8 cellular contexts compared by ENCODE assay signal in genomic region chr18:2981212-2981728, GRCh38. TPM values are rescaled to one million over a fixed set of nuclear protein-coding genes. Genes with fewer than 3 reads are reported as not detected.
DNase-seq lines count a peak whose midpoint lies in the region; ATAC-seq and TF ChIP-seq lines count a peak whose summit lies in the region.

No MANE protein-coding gene starts in this region.

- ATAC-seq in activated naive CD8-positive, alpha-beta T cell treated with anti-CD3 and anti-CD28 coated beads, Interleukin-2, amount 10 ng/mL, durations not matched to agents 7 days and 5 days (ENCODE audit: low read depth) = peak; percentile 5
- ATAC-seq in GM21737 (IDR thresholded peaks at IDR 0.05; ENCODE audit: unreplicated experiment) = no peak

- POLR2A ChIA-PET in activated CD4-positive, alpha-beta T cell treated with anti-CD3 and anti-CD28 coated beads, Interleukin-2, amount 10 ng/mL, durations not matched to agents 7 days and 5 days (lab: Charles Lee) = interaction anchor here (1.1 kb wide), 1 partner anchor 21 kb away, joined by 3 read pairs; no protein-coding TSS in a partner anchor
- POLR2A ChIA-PET in activated naive CD8-positive, alpha-beta T cell treated with anti-CD3 and anti-CD28 coated beads, Interleukin-2, amount 10 ng/mL, durations not matched to agents 7 days and 5 days (lab: Charles Lee) = interaction anchor here (0.8 to 5.6 kb wide), 8 partner anchors 10 to 324 kb away, joined by 3 to 75 read pairs (median 18); partner anchors contain the start of gene MYL12A

- H3K27me3 ChIP-seq in kidney epithelial cell (ENCODE audit: control insufficient read depth, insufficient read depth, low read length) = no peaks in the 10 kb centered on the region
- no peaks in the 10 kb centered on the region for H3K27me3 ChIP-seq in thymus (ENCODE audit: control insufficient read depth, insufficient read depth)

- CTCF ChIA-PET in activated CD4-positive, alpha-beta T cell treated with anti-CD3 and anti-CD28 coated beads, Interleukin-2, amount 10 ng/mL, durations not matched to agents 7 days and 5 days (lab: Charles Lee) = interaction anchor here (1.3 to 3.0 kb wide), 4 partner anchors 8 to 81 kb away, joined by 3 to 21 read pairs (median 8); no protein-coding TSS in a partner anchor

- peak overlapping the region; percentile 82 for H3K4me3 Mint-ChIP-seq in activated CD4-positive, alpha-beta T cell treated with anti-CD3 and anti-CD28 coated beads, Interleukin-2, amount 10 ng/mL, durations not matched to agents 7 days and 5 days
- peak overlapping the region; percentile 89 for H3K4me3 Mint-ChIP-seq in activated naive CD8-positive, alpha-beta T cell treated with anti-CD3 and anti-CD28 coated beads, Interleukin-2, amount 10 ng/mL, durations not matched to agents 7 days and 5 days

- peak overlapping the region; percentile 89 for H3K27ac Mint-ChIP-seq in activated CD4-positive, alpha-beta T cell treated with anti-CD3 and anti-CD28 coated beads, Interleukin-2, amount 10 ng/mL, durations not matched to agents 7 days and 5 days
- peak overlapping the region; percentile 94 for H3K27ac Mint-ChIP-seq in activated naive CD8-positive, alpha-beta T cell treated with anti-CD3 and anti-CD28 coated beads, Interleukin-2, amount 10 ng/mL, durations not matched to agents 7 days and 5 days

- TF ChIP-seq CTCF in kidney epithelial cell (IDR thresholded peaks at IDR 0.05; ENCODE audit: insufficient read depth, low read length, poor library complexity, severe bottlenecking) = no peak

- peaks cover 58% of the 10 kb centered on the region for H3K36me3 Mint-ChIP-seq in activated CD4-positive, alpha-beta T cell treated with anti-CD3 and anti-CD28 coated beads, Interleukin-2, amount 10 ng/mL, durations not matched to agents 7 days and 5 days (ENCODE audit: low read depth)
- H3K36me3 Mint-ChIP-seq in activated naive CD8-positive, alpha-beta T cell treated with anti-CD3 and anti-CD28 coated beads, Interleukin-2, amount 10 ng/mL, durations not matched to agents 7 days and 5 days = peaks cover 23% of the 10 kb centered on the region

- H3K9me3 ChIP-seq in thymus (ENCODE audit: control insufficient read depth) = no peaks in the 10 kb centered on the region

- 31% methylated on average over 6 of the region's 6 CpGs for WGBS in thymus

- H3K9me3 Mint-ChIP-seq in activated CD4-positive, alpha-beta T cell treated with anti-CD3 and anti-CD28 coated beads, Interleukin-2, amount 10 ng/mL, durations not matched to agents 7 days and 5 days = no peaks in the 10 kb centered on the region
- H3K9me3 Mint-ChIP-seq in activated naive CD8-positive, alpha-beta T cell treated with anti-CD3 and anti-CD28 coated beads, Interleukin-2, amount 10 ng/mL, durations not matched to agents 7 days and 5 days = no peaks in the 10 kb centered on the region

- DNase-seq in activated CD4-positive, alpha-beta T cell treated with anti-CD3 and anti-CD28 coated beads, Interleukin-2, amount 10 ng/mL, durations not matched to agents 7 days and 5 days = no peak
- no peak for DNase-seq in activated CD4-positive, alpha-beta T cell treated with anti-CD3 and anti-CD28 coated beads, Interleukin-2, amount 50 U/mL, for 4 hours
- no peak for DNase-seq in activated naive CD8-positive, alpha-beta T cell treated with anti-CD3 and anti-CD28 coated beads, Interleukin-2, amount 10 ng/mL, durations not matched to agents 7 days and 5 days
- DNase-seq in kidney epithelial cell (ENCODE audit: low read depth) (peak; percentile 92), NCI-H1417 treated with DMSO at 0.1 percent for 48 hours (lab: John Stamatoyannopoulos, UW) (no peak), SK-N-DZ (ENCODE audit: low spot score) (no peak)

- H3K27me3 Mint-ChIP-seq in activated CD4-positive, alpha-beta T cell treated with anti-CD3 and anti-CD28 coated beads, Interleukin-2, amount 10 ng/mL, durations not matched to agents 7 days and 5 days = no peaks in the 10 kb centered on the region
- H3K27me3 Mint-ChIP-seq in activated naive CD8-positive, alpha-beta T cell treated with anti-CD3 and anti-CD28 coated beads, Interleukin-2, amount 10 ng/mL, durations not matched to agents 7 days and 5 days = no peaks in the 10 kb centered on the region

- H3K4me1 Mint-ChIP-seq in activated CD4-positive, alpha-beta T cell treated with anti-CD3 and anti-CD28 coated beads, Interleukin-2, amount 10 ng/mL, durations not matched to agents 7 days and 5 days = peaks cover 78% of the 10 kb centered on the region
- peaks cover 67% of the 10 kb centered on the region for H3K4me1 Mint-ChIP-seq in activated naive CD8-positive, alpha-beta T cell treated with anti-CD3 and anti-CD28 coated beads, Interleukin-2, amount 10 ng/mL, durations not matched to agents 7 days and 5 days

- no peak overlapping the region for H3K4me3 ChIP-seq in kidney epithelial cell (ENCODE audit: low read depth, low read length)
- peak overlapping the region; percentile 17 for H3K4me3 ChIP-seq in thymus (ENCODE audit: low read length)

- peak overlapping the region; percentile 53 for H3K27ac ChIP-seq in thymus (ENCODE audit: low read depth)

- peaks cover 27% of the 10 kb centered on the region for H3K4me1 ChIP-seq in thymus (ENCODE audit: control insufficient read depth, insufficient read depth, low read length)

- H3K36me3 ChIP-seq in kidney epithelial cell (ENCODE audit: control insufficient read depth, insufficient read depth, low read length) (no peaks in the 10 kb centered on the region), thymus (ENCODE audit: control insufficient read depth, insufficient read depth) (no peaks in the 10 kb centered on the region)

RNA-seq across cellular contexts. Expression of gene LPIN2, which starts 31.7 kb away (rescaled TPM):
- 100 to 1,000 TPM in 1 of 2 experiments, 10 to 100 TPM in 1; 99.6 to 106 TPM for total RNA-seq in activated CD4-positive, alpha-beta T cell treated with anti-CD3 and anti-CD28 coated beads, Interleukin-2, amount 10 ng/mL, durations not matched to agents 7 days and 5 days
- 10 to 100 TPM; 91.0 to 93.9 TPM for total RNA-seq in activated naive CD8-positive, alpha-beta T cell treated with anti-CD3 and anti-CD28 coated beads, Interleukin-2, amount 10 ng/mL, durations not matched to agents 7 days and 5 days
- total RNA-seq in kidney epithelial cell = 20.0 and 24.9 TPM in 2 replicates
- polyA plus RNA-seq in thymus = 11.1 TPM
- polyA plus RNA-seq in SK-N-DZ (2014; cell fraction: cytosol; rRNA removed) = 12.1 and 16.6 TPM in 2 replicates
- polyA plus RNA-seq in SK-N-DZ (2014; cell fraction: nucleus; rRNA removed) = 15.4 and 16.2 TPM in 2 replicates
